In the genomic region with DNA sequence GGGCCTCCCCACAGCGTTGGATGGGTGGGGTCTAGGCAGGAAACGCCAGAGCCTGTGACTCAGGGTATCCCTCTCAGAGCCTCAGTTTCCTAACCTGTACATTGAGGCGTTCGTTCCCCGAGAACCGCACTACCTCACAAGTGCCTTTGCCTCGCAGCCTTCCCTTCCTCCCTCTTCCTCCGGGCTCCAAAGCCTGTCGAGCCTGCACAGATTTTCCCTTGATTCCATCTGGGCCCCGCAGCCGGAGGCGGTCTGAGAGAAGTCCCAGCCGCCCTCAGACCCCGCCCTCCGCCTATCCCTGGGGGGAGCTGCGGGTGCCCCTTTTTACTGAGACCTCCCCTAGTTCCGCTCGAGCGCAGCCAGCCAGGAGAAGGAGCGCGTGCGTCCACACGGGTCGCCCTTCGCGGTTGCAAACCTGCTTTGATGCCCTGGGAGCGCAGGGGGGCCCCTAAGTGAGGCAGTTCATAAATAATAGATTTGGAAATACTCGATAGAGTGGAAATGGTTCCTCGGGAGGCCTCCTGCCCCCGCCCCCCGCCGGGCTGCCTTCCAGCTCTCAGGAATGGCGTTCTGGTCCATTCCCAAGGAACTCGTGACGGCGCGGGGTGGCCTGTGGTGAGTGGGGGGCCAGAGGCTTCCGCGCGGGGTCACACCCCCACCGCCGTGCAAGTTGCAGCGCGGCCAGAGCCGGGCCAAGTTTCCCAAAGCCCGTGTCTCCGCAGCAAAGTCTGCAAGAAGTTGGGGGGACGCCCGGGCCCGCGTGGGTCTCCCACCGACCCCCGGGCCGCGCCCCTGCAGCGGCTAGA, we compare ENCODE assay signal across 8 cellular contexts.
DNase-seq lines count a peak whose midpoint lies in the region; ATAC-seq and TF ChIP-seq lines count a peak whose summit lies in the region.

No MANE protein-coding gene starts in this region.

- DNase-seq in Ammon's horn (ENCODE audit: low spot score) (peak; percentile 22), SK-N-MC (ENCODE audit: low read depth, low spot score) (no peak), epithelial cell of esophagus (ENCODE audit: low read depth) (peak; percentile 37)
- no peak for DNase-seq in stimulated activated CD4-positive, alpha-beta T cell treated with anti-CD3 and anti-CD28 coated beads, Interleukin-12 subunit alpha, Interleukin-12 subunit beta, amount 100 ng/mL, for 4 hours

- peak overlapping the region; percentile 79 for H3K4me3 ChIP-seq in SK-N-MC
- peak overlapping the region; percentile 64 for H3K4me3 ChIP-seq in epithelial cell of esophagus (ENCODE audit: low read length)

- H3K27me3 Mint-ChIP-seq in nephron (ENCODE audit: low read depth) = peaks cover 75% of the 10 kb centered on the region

- peaks cover 18% of the 10 kb centered on the region for H3K4me1 Mint-ChIP-seq in nephron

- no peaks in the 10 kb centered on the region for H3K36me3 ChIP-seq in SK-N-MC (ENCODE audit: insufficient read depth, low read length)

- peak overlapping the region in 2 of 3 experiments; percentile 59 to 79 for H3K27ac Mint-ChIP-seq in nephron

- TF ChIP-seq CTCF in epithelial cell of esophagus (IDR thresholded peaks at IDR 0.05; ENCODE audit: insufficient read depth, low read depth, low read length, missing control alignments) (no peak), nephron (IDR thresholded peaks at IDR 0.05; ENCODE audit: unreplicated experiment in 3 of 3) (no peak)

- peak overlapping the region; percentile 86 to 92 (median 89) for H3K4me3 Mint-ChIP-seq in nephron

- ATAC-seq in GM19351 (IDR thresholded peaks at IDR 0.05; ENCODE audit: unreplicated experiment) = peak; percentile 38
- no peak for ATAC-seq in HG02610 (IDR thresholded peaks at IDR 0.05; ENCODE audit: unreplicated experiment)
- ATAC-seq in HG02798 (IDR thresholded peaks at IDR 0.05; ENCODE audit: poor library complexity, unreplicated experiment) = no peak

- no peaks in the 10 kb centered on the region for H3K36me3 Mint-ChIP-seq in nephron (ENCODE audit: low read depth)

- H3K9me3 ChIP-seq in SK-N-MC (ENCODE audit: low read depth, low read length) = no peaks in the 10 kb centered on the region

- no peak overlapping the region for H3K9ac ChIP-seq in SK-N-MC (ENCODE audit: insufficient read length)

- no peak overlapping the region for H3K27ac ChIP-seq in SK-N-MC

- H3K9me3 Mint-ChIP-seq in nephron = no peaks in the 10 kb centered on the region

Comparison
In these comparisons a context has a peak if more than half of its experiments do, and no peak if none do; other contexts are left out.
1. DNase-seq: peak in Ammon's horn (single experiment) and epithelial cell of esophagus (single experiment); none in SK-N-MC (single experiment) and stimulated activated CD4-positive, alpha-beta T cell treated with anti-CD3 and anti-CD28 coated beads, Interleukin-12 subunit alpha, Interleukin-12 subunit beta, amount 100 ng/mL, for 4 hours (single experiment).